8 cellular contexts compared by ENCODE assay signal in the genomic region with DNA sequence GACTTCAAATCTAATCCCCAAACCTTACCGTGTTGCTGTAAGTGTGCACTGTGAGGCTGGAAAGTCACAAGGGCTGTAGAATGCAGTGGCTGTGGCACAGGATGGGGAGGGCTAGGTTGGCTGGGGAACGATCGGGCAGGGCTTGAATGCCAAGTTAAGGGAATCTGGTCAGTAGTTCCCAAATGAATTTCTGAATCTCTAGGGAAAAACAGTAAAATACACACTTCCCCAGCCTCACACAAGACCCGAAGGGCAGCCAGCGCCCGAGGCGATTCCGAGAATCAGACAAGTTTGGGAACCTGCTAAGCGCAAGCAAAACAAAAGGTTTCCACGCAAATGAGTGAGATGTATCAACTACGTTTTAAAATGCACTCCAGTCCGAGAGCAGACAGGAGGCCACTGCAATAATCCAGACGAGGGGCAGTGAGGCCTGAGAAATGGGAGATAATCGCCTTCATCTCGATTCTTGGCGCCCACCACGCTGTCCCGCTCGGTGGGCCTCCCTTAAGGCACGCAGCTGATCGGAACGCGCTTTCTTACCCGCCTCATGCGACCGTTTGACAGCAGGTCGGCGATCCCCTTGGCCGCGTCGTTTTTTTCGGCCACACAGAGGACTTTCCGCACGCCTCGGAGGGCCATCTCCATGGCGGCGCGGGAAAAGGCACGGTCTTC. TPM values are rescaled to one million over a fixed set of nuclear protein-coding genes. Genes with fewer than 3 reads are reported as not detected.
DNase-seq lines count a peak whose midpoint lies in the region; ATAC-seq and TF ChIP-seq lines count a peak whose summit lies in the region.

No MANE protein-coding gene starts in this region.

- no peaks in the 10 kb centered on the region for H3F3A ChIP-seq in Loucy (ENCODE audit: low read depth)

- H3K9ac ChIP-seq in Loucy (ENCODE audit: low read depth, low read length, poor library complexity, severe bottlenecking): peak overlapping the region; percentile 93
- peak overlapping the region in 1 of 2 donors; percentile 70 for H3K9ac ChIP-seq in liver (ENCODE audit: low read depth in 1 of 2, low read length in 2 of 2)

- peak overlapping the region; percentile 86 for H2AFZ ChIP-seq in Loucy (ENCODE audit: low read length)

- under 1% methylated on average over 39 of the region's 39 CpGs for WGBS in liver
- under 1% methylated on average over 39 of the region's 39 CpGs for WGBS in thymus

- H3K36me3 ChIP-seq in Loucy (ENCODE audit: insufficient read depth, low read length) (no peaks in the 10 kb centered on the region), breast epithelium (no peaks in the 10 kb centered on the region), liver (ENCODE audit: control insufficient read depth in 4 of 4, insufficient read depth in 3 of 4, low read depth in 1 of 4, low read length in 3 of 4) (peaks cover 0 to 8% (median 6%) of the 10 kb centered on the region in 4 donors), thymus (ENCODE audit: control insufficient read depth, insufficient read depth) (peaks cover 19% of the 10 kb centered on the region)

- DNase-seq in AG20443 (ENCODE audit: low spot score): peak; percentile 33
- no peak for DNase-seq in breast epithelium (ENCODE audit: low spot score in 2 of 2)
- no peak for DNase-seq in HuH-7.5 (ENCODE audit: low spot score)
- DNase-seq in NCI-H1436 treated with DMSO at 0.1 percent for 48 hours (lab: John Stamatoyannopoulos, UW): no peak

- H3K9me3 ChIP-seq in Loucy (ENCODE audit: insufficient read depth, low read depth, low read length) (no peaks in the 10 kb centered on the region), breast epithelium (no peaks in the 10 kb centered on the region), liver (ENCODE audit: control insufficient read depth in 4 of 4, low read length in 3 of 4) (no peaks in the 10 kb centered on the region), thymus (ENCODE audit: control insufficient read depth) (no peaks in the 10 kb centered on the region)

- peak; percentile 28 for ATAC-seq in GM19395 (IDR thresholded peaks at IDR 0.05; ENCODE audit: unreplicated experiment)

- TF ChIP-seq CTCF in Loucy (conservative IDR thresholded peaks at IDR 0.05; ENCODE audit: low read length): no peak
- no peak for TF ChIP-seq CTCF in breast epithelium (IDR thresholded peaks at IDR 0.05)
- TF ChIP-seq CTCF in liver (IDR thresholded peaks at IDR 0.05; ENCODE audit: low read depth, low read length, missing input control): no peak

- H3K27me3 ChIP-seq in Loucy (ENCODE audit: insufficient read depth, low read length, poor library complexity, severe bottlenecking) (no peaks in the 10 kb centered on the region), breast epithelium (no peaks in the 10 kb centered on the region), liver (ENCODE audit: control insufficient read depth in 4 of 4, insufficient read depth in 4 of 4, low read length in 3 of 4) (no peaks in the 10 kb centered on the region), thymus (ENCODE audit: control insufficient read depth, insufficient read depth) (no peaks in the 10 kb centered on the region)

- peaks cover 45% of the 10 kb centered on the region for H4K20me1 ChIP-seq in Loucy (ENCODE audit: insufficient read depth, low read length, poor library complexity, severe bottlenecking)

- peaks cover 88% of the 10 kb centered on the region for H3K79me2 ChIP-seq in Loucy (ENCODE audit: insufficient read depth, low read length)

- H3K9me2 ChIP-seq in Loucy (replicated peaks; ENCODE audit: low read depth, low read length): no peaks in the 10 kb centered on the region

- H3K4me3 ChIP-seq in Loucy (ENCODE audit: low read length, poor library complexity, severe bottlenecking) (peak overlapping the region; percentile 84), breast epithelium (peak overlapping the region; percentile 70 to 94 (median 89)), liver (ENCODE audit: low read depth in 1 of 3, low read length in 3 of 3) (peak overlapping the region; percentile 73 to 96 (median 79)), thymus (ENCODE audit: low read length) (peak overlapping the region; percentile 83)

- intact Hi-C loops in breast epithelium (cut with DNase I; ENCODE audit: low total_unique reads): no loop called here

- TF ChIP-seq POLR2A in breast epithelium (IDR thresholded peaks at IDR 0.05): no peak

- H3K4me1 ChIP-seq in Loucy (ENCODE audit: insufficient read depth, low read length, poor library complexity, severe bottlenecking) (peaks cover 54% of the 10 kb centered on the region), breast epithelium (peaks cover 14 to 39% of the 10 kb centered on the region in 2 donors), liver (ENCODE audit: control insufficient read depth in 4 of 4, insufficient read depth in 4 of 4, low read length in 3 of 4) (peaks cover 6 to 51% (median 47%) of the 10 kb centered on the region in 4 donors), thymus (ENCODE audit: control insufficient read depth, insufficient read depth, low read length) (peaks cover 22% of the 10 kb centered on the region)

- TF ChIP-seq RAD21 in liver (IDR thresholded peaks at IDR 0.05): no peak

- H3K27ac ChIP-seq in breast epithelium (peak overlapping the region; percentile 90 to 98), liver (ENCODE audit: low read depth in 1 of 2, low read length in 2 of 2) (peak overlapping the region; percentile 87 to 92), thymus (ENCODE audit: low read depth) (peak overlapping the region; percentile 86)

- H3K4me2 ChIP-seq in Loucy (ENCODE audit: low read depth, low read length, poor library complexity, severe bottlenecking): peak overlapping the region; percentile 86

TF ChIP-seq in liver, 16 proteins besides CTCF, POLR2A, EP300 and RAD21:
- TF ChIP-seq HNF4G (IDR thresholded peaks at IDR 0.05) (no peak), JUND (IDR thresholded peaks at IDR 0.05) (no peak), TAF1 (conservative IDR thresholded peaks at IDR 0.05) (no peak), GABPA (IDR thresholded peaks at IDR 0.05 in 1 of 2, conservative IDR thresholded peaks at IDR 0.05 in 1 of 2) (no peak), SP1 (IDR thresholded peaks at IDR 0.05) (no peak), NR2F2 (IDR thresholded peaks at IDR 0.05) (no peak), YY1 (IDR thresholded peaks at IDR 0.05) (no peak), FOXA1 (IDR thresholded peaks at IDR 0.05) (no peak)
- TF ChIP-seq, protein P1, sequence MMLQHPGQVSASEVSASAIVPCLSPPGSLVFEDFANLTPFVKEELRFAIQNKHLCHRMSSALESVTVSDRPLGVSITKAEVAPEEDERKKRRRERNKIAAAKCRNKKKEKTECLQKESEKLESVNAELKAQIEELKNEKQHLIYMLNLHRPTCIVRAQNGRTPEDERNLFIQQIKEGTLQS (IDR thresholded peaks at IDR 0.05): no peak
- TF ChIP-seq, protein P2, sequence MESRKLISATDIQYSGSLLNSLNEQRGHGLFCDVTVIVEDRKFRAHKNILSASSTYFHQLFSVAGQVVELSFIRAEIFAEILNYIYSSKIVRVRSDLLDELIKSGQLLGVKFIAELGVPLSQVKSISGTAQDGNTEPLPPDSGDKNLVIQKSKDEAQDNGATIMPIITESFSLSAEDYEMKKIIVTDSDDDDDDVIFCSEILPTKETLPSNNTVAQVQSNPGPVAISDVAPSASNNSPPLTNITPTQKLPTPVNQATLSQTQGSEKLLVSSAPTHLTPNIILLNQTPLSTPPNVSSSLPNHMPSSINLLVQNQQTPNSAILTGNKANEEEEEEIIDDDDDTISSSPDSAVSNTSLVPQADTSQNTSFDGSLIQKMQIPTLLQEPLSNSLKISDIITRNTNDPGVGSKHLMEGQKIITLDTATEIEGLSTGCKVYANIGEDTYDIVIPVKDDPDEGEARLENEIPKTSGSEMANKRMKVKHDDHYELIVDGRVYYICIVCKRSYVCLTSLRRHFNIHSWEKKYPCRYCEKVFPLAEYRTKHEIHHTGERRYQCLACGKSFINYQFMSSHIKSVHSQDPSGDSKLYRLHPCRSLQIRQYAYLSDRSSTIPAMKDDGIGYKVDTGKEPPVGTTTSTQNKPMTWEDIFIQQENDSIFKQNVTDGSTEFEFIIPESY (IDR thresholded peaks at IDR 0.05): no peak

RNA-seq across cellular contexts. Expression of a gene that starts 0.6 kb away (rescaled TPM):
- total RNA-seq in breast epithelium: 10 to 100 TPM; 25.9 to 46.5 (median 30.1) TPM
- 10 to 100 TPM; 18.3 to 37.5 TPM for total RNA-seq in liver
- 10 to 100 TPM in 1 of 2 donors, 1 to 10 TPM in 1; 6.6 to 10.2 TPM for polyA plus RNA-seq in liver
- 23.5 TPM for polyA plus RNA-seq in thymus

RNA-seq across cellular contexts. Expression of a gene that starts 0.9 kb away (rescaled TPM):
- total RNA-seq in breast epithelium (10 to 100 TPM; 16.4 to 20.9 (median 16.8) TPM), liver (1 to 10 TPM; 9.0 to 9.7 TPM)
- polyA plus RNA-seq in liver (1 to 10 TPM in 1 of 2 donors, under 1 TPM in 1; 0.76 to 3.2 TPM), thymus (7.3 TPM)

RNA-seq across cellular contexts. Expression of a gene that starts 49.2 kb away (rescaled TPM):
- total RNA-seq in breast epithelium: 100 to 1,000 TPM in 1 of 3 donors, 10 to 100 TPM in 2; 38.3 to 144 (median 47.1) TPM
- 100 to 1,000 TPM in 1 of 2 donors, 10 to 100 TPM in 1; 39.6 to 307 TPM for total RNA-seq in liver
- polyA plus RNA-seq in liver: 100 to 1,000 TPM; 343 to 360 TPM
- 16.1 TPM for polyA plus RNA-seq in thymus

RNA-seq across cellular contexts. Expression of a gene that starts 53.7 kb away (rescaled TPM):
- total RNA-seq in breast epithelium: 10 to 100 TPM in 2 of 3 donors, 1 to 10 TPM in 1; 9.8 to 29.6 (median 19.0) TPM
- 10 to 100 TPM in 1 of 2 donors, 1 to 10 TPM in 1; 7.4 to 11.1 TPM for total RNA-seq in liver
- 1 to 10 TPM; 4.1 to 5.8 TPM for polyA plus RNA-seq in liver
- 8.5 TPM for polyA plus RNA-seq in thymus

RNA-seq across cellular contexts. Expression of a gene that starts 55.7 kb away (rescaled TPM):
- 100 to 1,000 TPM; 235 to 298 (median 293) TPM for total RNA-seq in breast epithelium
- 10 to 100 TPM; 73.4 to 90.9 TPM for total RNA-seq in liver
- 10 to 100 TPM; 49.3 to 79.3 TPM for polyA plus RNA-seq in liver
- polyA plus RNA-seq in thymus: 195 TPM
